Comparison of ENCODE assay signal across 35 cellular contexts in the genomic region with DNA sequence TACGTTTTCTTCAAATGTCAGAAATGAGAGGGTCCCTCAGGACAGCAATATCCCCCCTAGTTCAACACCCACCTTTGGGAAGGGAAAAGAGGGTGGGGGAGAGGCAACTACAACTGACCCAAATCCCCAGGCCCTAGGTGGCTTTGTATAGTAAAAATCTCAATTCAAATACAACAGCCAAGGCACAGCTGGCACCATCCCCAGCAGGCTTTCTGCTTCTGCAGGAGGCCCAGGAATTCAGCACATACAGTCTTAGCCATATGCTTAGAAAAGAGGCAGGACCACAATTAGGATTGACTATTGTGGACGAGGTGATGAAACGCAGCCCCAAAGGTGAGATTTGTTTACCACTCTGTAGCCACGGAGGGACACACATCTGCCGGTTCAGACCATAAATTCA. TPM values are rescaled to one million over a fixed set of nuclear protein-coding genes. Genes with fewer than 3 reads are reported as not detected.
"Had no signal": no experiment of that assay in that cellular context is flagged by ENCODE, and none has a peak within 500 bp of the region (broad histone marks: within the 10 kb centered on the region; RNA-seq: fewer than 3 reads in every experiment).

No MANE protein-coding gene starts in this region.

- H3K4me1 Mint-ChIP-seq: activated B cell treated with CpG ODN at 0.5 μM for 24 hours had no signal

- ATAC-seq: activated naive CD4-positive, alpha-beta T cell treated with anti-CD3 and anti-CD28 coated beads, Interleukin-2, amount 50 U/mL, for 72 hours; activated T-cell treated with anti-CD3 and anti-CD28 coated beads, Interleukin-2, amount 50 U/mL, for 4 hours; Panc1 had no signal

- H3K4me2 ChIP-seq: KMS-11 had no signal

- H3K4me3 Mint-ChIP-seq: activated B cell treated with CpG ODN at 0.5 μM for 24 hours; activated CD4-positive, alpha-beta memory T cell treated with anti-CD3 and anti-CD28 coated beads for 36 hours; activated naive CD4-positive, alpha-beta T cell treated with anti-CD3 and anti-CD28 coated beads for 36 hours; activated T-cell treated with anti-CD3 and anti-CD28 coated beads, Interleukin-2, amount 50 U/mL, for 4 hours; activated T-helper 1 cell treated with anti-CD3 and anti-CD28 coated beads, Interleukin-12 subunit alpha, Interleukin-12 subunit beta, Interleukin-2, Interleukin-4 antibody, amounts not matched to agents 30 ng/mL and 10 ng/mL and 1 ng/mL, durations not matched to agents 14 hours and 24 hours and 36 hours; brain had no signal

- DNase-seq: activated B cell treated with CpG ODN at 0.5 μM for 24 hours; activated CD4-positive, alpha-beta memory T cell treated with anti-CD3 and anti-CD28 coated beads for 36 hours; activated CD4-positive, alpha-beta T cell treated with anti-CD3 and anti-CD28 coated beads for 4 hours; activated CD4-positive, alpha-beta T cell treated with anti-CD3 and anti-CD28 coated beads, Interleukin-2, amount 50 U/mL, for 1 hour; activated CD4-positive, CD25-positive, alpha-beta regulatory T cell treated with anti-CD3 and anti-CD28 coated beads, Interleukin-2, amount 50 U/mL, for 72 hours; activated CD8-positive, alpha-beta memory T cell treated with anti-CD3 and anti-CD28 coated beads, Interleukin-2, amount 50 U/mL, for 4 hours; activated gamma-delta T cell treated with Interleukin-2 at 50 U/mL for 16 hours; activated naive CD4-positive, alpha-beta T cell treated with anti-CD3 and anti-CD28 coated beads for 36 hours; activated T-cell treated with anti-CD3 and anti-CD28 coated beads for 4 hours; activated T-cell treated with anti-CD3 and anti-CD28 coated beads, Interleukin-2, amount 50 U/mL, for 4 hours; anterior cingulate cortex; caudate nucleus; cerebellar nuclear complex; NCI-H1092 treated with DMSO at 0.1 percent for 48 hours; NCI-H1417; NCI-H146; NCI-H187; NCI-H2029 treated with DMSO at 0.1 percent for 48 hours; NCI-H2107; NCI-H226; NCI-H446 treated with DMSO at 0.1 percent for 48 hours; NCI-H524; SHP77; T1000 had no signal

- H3K27ac Mint-ChIP-seq: activated B cell treated with CpG ODN at 0.5 μM for 24 hours; activated CD4-positive, alpha-beta memory T cell treated with anti-CD3 and anti-CD28 coated beads for 36 hours; activated naive CD4-positive, alpha-beta T cell treated with anti-CD3 and anti-CD28 coated beads for 36 hours; activated naive CD4-positive, alpha-beta T cell treated with anti-CD3 and anti-CD28 coated beads, Interleukin-2, amount 50 U/mL, for 72 hours; activated T-helper 1 cell treated with anti-CD3 and anti-CD28 coated beads, Interleukin-12 subunit alpha, Interleukin-12 subunit beta, Interleukin-2, Interleukin-4 antibody, amounts not matched to agents 30 ng/mL and 10 ng/mL and 1 ng/mL, durations not matched to agents 14 hours and 24 hours and 36 hours had no signal

- H3K4me3 ChIP-seq: SJCRH30, SK-N-MC had no signal

- H3K27me3 ChIP-seq: SJCRH30 had no signal

- H3K9ac ChIP-seq: KMS-11 had no signal

- H3K27me3 Mint-ChIP-seq: activated B cell treated with CpG ODN at 0.5 μM for 24 hours; activated CD4-positive, alpha-beta memory T cell treated with anti-CD3 and anti-CD28 coated beads for 36 hours; brain had no signal

- FAIRE-seq: bronchial epithelial cell had no signal

- H3K27ac ChIP-seq: KMS-11, SK-N-MC had no signal

RNA-seq across cellular contexts. Expression of a gene that starts 15.8 kb away (rescaled TPM):
- total RNA-seq: activated B cell treated with CpG ODN at 0.5 μM for 24 hours; activated CD4-positive, alpha-beta memory T cell treated with anti-CD3 and anti-CD28 coated beads for 36 hours; activated naive CD4-positive, alpha-beta T cell treated with anti-CD3 and anti-CD28 coated beads for 36 hours; activated naive CD4-positive, alpha-beta T cell treated with anti-CD3 and anti-CD28 coated beads, Interleukin-2, amount 50 U/mL, for 72 hours; activated T-cell treated with anti-CD3 and anti-CD28 coated beads, Interleukin-2, amount 50 U/mL, for 4 hours; activated T-helper 1 cell treated with anti-CD3 and anti-CD28 coated beads, Interleukin-12 subunit alpha, Interleukin-12 subunit beta, Interleukin-2, Interleukin-4 antibody, amounts not matched to agents 30 ng/mL and 10 ng/mL and 1 ng/mL, durations not matched to agents 14 hours and 24 hours and 36 hours; RPMI7951; T-helper 1 cell treated with Interleukin-12 subunit alpha and Interleukin-12 subunit beta and Interleukin-4 antibody, amounts not matched to agents 30 ng/mL and 1 ng/mL, for 36 hours; T-helper 2 cell treated with Interferon-gamma antibody and Interleukin-4, amounts not matched to agents 100 ng/mL and 5 ng/mL, for 36 hours had no signal
